29 cellular contexts compared by ENCODE assay signal in genomic region chr13:71525004-71525403, GRCh38.
DNase-seq lines count a peak whose midpoint lies in the region; ATAC-seq, FAIRE-seq and TF ChIP-seq lines count a peak whose summit lies in the region.
"Had no signal": no experiment of that assay in that cellular context is flagged by ENCODE, and none has a peak within 500 bp of the region (broad histone marks: within the 10 kb centered on the region; RNA-seq: fewer than 3 reads in every experiment).

No MANE protein-coding gene starts in this region.

- H3K4me1 ChIP-seq in heart left ventricle (peaks cover 0 to 27% (median 0%) of the 10 kb centered on the region in 12 donors), SK-N-SH (ENCODE audit: control insufficient read depth in 1 of 2, insufficient read depth in 2 of 2, low read depth in 1 of 2, low read length in 1 of 2) (peaks cover 14 to 24% of the 10 kb centered on the region in 2 experiments; a peak in 2 of 4 replicates), kidney (ENCODE audit: control insufficient read depth in 1 of 2, insufficient read depth in 1 of 2, low read depth in 1 of 2, low read length in 2 of 2) (no peaks in the 10 kb centered on the region)
- H3K4me1 ChIP-seq: A549, BLaER1, tibial artery had no signal

- H3F3A ChIP-seq in SK-N-SH (replicated peaks; ENCODE audit: insufficient read depth): peaks cover 12% of the 10 kb centered on the region

- CTCF ChIA-PET in SK-N-SH (lab: Yijun Ruan, JAX): interaction anchor here (1.3 kb wide), 1 partner anchor 230 kb away, joined by 3 read pairs; no protein-coding TSS in a partner anchor

- H3K9me3 ChIP-seq in heart left ventricle (no peaks in the 10 kb centered on the region), SK-N-SH (no peaks in the 10 kb centered on the region), kidney (ENCODE audit: control insufficient read depth in 1 of 2, low read length in 2 of 2) (no peaks in the 10 kb centered on the region)
- H3K9me3 ChIP-seq: A549, BLaER1, HAP-1, Peyer's patch, tibial artery had no signal

- 69 to 80% (median 72%) methylated on average over 6 of the region's 6 CpGs for WGBS in heart left ventricle, 4 donors
- WGBS in SK-N-SH (ENCODE audit: low lambda C conversion rate): 10% methylated on average over 6 of the region's 6 CpGs

- no peaks in the 10 kb centered on the region for H4K20me1 ChIP-seq in SK-N-SH (ENCODE audit: insufficient read depth)
- H4K20me1 ChIP-seq: BLaER1 had no signal

- H3K27me3 ChIP-seq in heart left ventricle (no peaks in the 10 kb centered on the region), SK-N-SH (ENCODE audit: insufficient read depth) (no peaks in the 10 kb centered on the region)
- H3K27me3 ChIP-seq: BLaER1, Peyer's patch, tibial artery had no signal

- no peak for DNase-seq in heart left ventricle
- DNase-seq in left cardiac atrium: no peak
- no peak for DNase-seq in SK-N-SH
- DNase-seq in kidney: no peak
- no peak for DNase-seq in DMS114 treated with DMSO at 0.1 percent for 48 hours (lab: John Stamatoyannopoulos, UW; ENCODE audit: unreplicated experiment)
- DNase-seq in LoVo (ENCODE audit: low spot score): no peak
- DNase-seq in activated CD4-positive, alpha-beta T cell treated with anti-CD3 and anti-CD28 coated beads, Interleukin-2, amount 50 U/mL, for 48 hours: no peak
- DNase-seq in stimulated activated CD4-positive, alpha-beta T cell treated with anti-CD3 and anti-CD28 coated beads, Interleukin-2, amount 100 ng/mL, for 24 hours: no peak
- DNase-seq: activated CD4-positive, alpha-beta T cell treated with anti-CD3 and anti-CD28 coated beads for 4 hours; activated CD8-positive, alpha-beta memory T cell treated with anti-CD3 and anti-CD28 coated beads, Interleukin-2, amount 10 ng/mL, durations not matched to agents 7 days and 5 days; activated naive CD4-positive, alpha-beta T cell treated with anti-CD3 and anti-CD28 coated beads, Interleukin-2, amount 10 ng/mL, durations not matched to agents 7 days and 5 days; anterior cingulate cortex; Calu3; central memory CD4-positive, alpha-beta T cell; dermis blood vessel endothelial cell; islet precursor cell; KBM-7; naive B cell; NCI-H187; NCI-H510A treated with DMSO at 0.1 percent for 48 hours; Peyer's patch; stimulated activated naive CD8-positive, alpha-beta T cell treated with anti-CD3 and anti-CD28 coated beads, Interleukin-15, amount 100 ng/mL, for 72 hours; tibial artery had no signal

- POLR2A ChIA-PET in SK-N-SH (lab: Yijun Ruan, JAX): no interaction called here

- TF ChIP-seq RAD21 in SK-N-SH (IDR thresholded peaks at IDR 0.05; ENCODE audit: low read length): no peak

- no peak for FAIRE-seq in kidney (lab: Jason Lieb, UNC)
- FAIRE-seq: A549, frontal cortex, GM18507 had no signal

- H3K9ac ChIP-seq in SK-N-SH (peak overlapping the region; percentile 39; the same call in 1 of the 2 replicates), kidney (ENCODE audit: low read length in 2 of 2) (no peak overlapping the region)
- H3K9ac ChIP-seq: BLaER1 had no signal

- H3K27ac ChIP-seq in heart left ventricle (peak overlapping the region in 1 of 12 donors; percentile 11), SK-N-SH (ENCODE audit: low read depth in 2 of 2, low read length in 1 of 2) (peak overlapping the region; percentile 30 to 93; a peak in 3 of 4 replicates), kidney (ENCODE audit: low read depth in 2 of 2, low read length in 2 of 2) (no peak overlapping the region)
- H3K27ac ChIP-seq: A549, BLaER1, epithelial cell of prostate, Peyer's patch, tibial artery had no signal

- H3K4me2 ChIP-seq in SK-N-SH: peak overlapping the region; percentile 71
- H3K4me2 ChIP-seq: A549, BLaER1 had no signal

- ATAC-seq in heart left ventricle (no peak), left cardiac atrium (no peak)
- ATAC-seq: A549; activated CD8-positive, alpha-beta memory T cell treated with anti-CD3 and anti-CD28 coated beads, Interleukin-2, amount 10 ng/mL, durations not matched to agents 7 days and 5 days; stimulated activated naive CD8-positive, alpha-beta T cell treated with anti-CD3 and anti-CD28 coated beads, Interleukin-15, amount 100 ng/mL, for 72 hours had no signal

- TF ChIP-seq POLR2A in heart left ventricle (IDR thresholded peaks at IDR 0.05): no peak

- H3K36me3 ChIP-seq in heart left ventricle (no peaks in the 10 kb centered on the region), SK-N-SH (replicated peaks in 1 of 2; ENCODE audit: control insufficient read depth in 1 of 2, insufficient read depth in 2 of 2, low read length in 1 of 2) (no peaks in the 10 kb centered on the region), kidney (ENCODE audit: control insufficient read depth in 1 of 2, insufficient read depth in 2 of 2, low read length in 2 of 2) (no peaks in the 10 kb centered on the region)
- H3K36me3 ChIP-seq: BLaER1, HAP-1, Peyer's patch, tibial artery had no signal

- H3K9me2 ChIP-seq in SK-N-SH: no peaks in the 10 kb centered on the region

- TF ChIP-seq EP300 in SK-N-SH (IDR thresholded peaks at IDR 0.05; ENCODE audit: borderline replicate concordance in 1 of 2, low read depth in 1 of 2, low read length in 1 of 2): no peak

- no peaks in the 10 kb centered on the region for H3K79me2 ChIP-seq in SK-N-SH (ENCODE audit: insufficient read depth)

- peak overlapping the region; percentile 70 for H2AFZ ChIP-seq in SK-N-SH (ENCODE audit: low read depth)

- intact Hi-C loops in heart left ventricle (cut with DNase I): no loop called here
- intact Hi-C loops in left cardiac atrium (cut with DNase I): no loop called here
- intact Hi-C loops in kidney (cut with DNase I): no loop called here

- TF ChIP-seq CTCF in heart left ventricle (IDR thresholded peaks at IDR 0.05) (no peak), SK-N-SH (IDR thresholded peaks at IDR 0.05) (no peak), kidney (IDR thresholded peaks at IDR 0.05; ENCODE audit: borderline replicate concordance, extremely low read depth, insufficient read depth) (no peak)

- H3K4me3 ChIP-seq in heart left ventricle (peak overlapping the region in 9 of 12 donors; percentile 1 to 31 (median 16)), SK-N-SH (ENCODE audit: low read depth in 2 of 2, low read length in 1 of 2) (peak overlapping the region; percentile 44 to 52), kidney (ENCODE audit: low read length in 2 of 2) (peak overlapping the region; percentile 35 to 47)
- H3K4me3 ChIP-seq: A549, BLaER1, HAP-1, Peyer's patch, tibial artery had no signal

TF ChIP-seq in SK-N-SH, 30 proteins besides CTCF, POLR2A, EP300 and RAD21:
- TF ChIP-seq USF1 (IDR thresholded peaks at IDR 0.05; ENCODE audit: borderline replicate concordance, low read depth) (no peak), ELF1 (IDR thresholded peaks at IDR 0.05) (no peak), TAF1 (IDR thresholded peaks at IDR 0.05; ENCODE audit: borderline replicate concordance, low read depth, low read length) (no peak), MEF2A (IDR thresholded peaks at IDR 0.05; ENCODE audit: borderline replicate concordance, low read depth) (no peak)

Comparison
In these comparisons a context has a peak if more than half of its experiments do, and no peak if none do; other contexts are left out.
1. H3K27ac ChIP-seq: peak in SK-N-SH (2 of 2); none in kidney (0 of 2).
2. Peak in every context shown above with its lines, with median percentiles within 50 percentile points of each other: H3K4me3 ChIP-seq.